18 cellular contexts compared by ENCODE assay signal in the genomic region with DNA sequence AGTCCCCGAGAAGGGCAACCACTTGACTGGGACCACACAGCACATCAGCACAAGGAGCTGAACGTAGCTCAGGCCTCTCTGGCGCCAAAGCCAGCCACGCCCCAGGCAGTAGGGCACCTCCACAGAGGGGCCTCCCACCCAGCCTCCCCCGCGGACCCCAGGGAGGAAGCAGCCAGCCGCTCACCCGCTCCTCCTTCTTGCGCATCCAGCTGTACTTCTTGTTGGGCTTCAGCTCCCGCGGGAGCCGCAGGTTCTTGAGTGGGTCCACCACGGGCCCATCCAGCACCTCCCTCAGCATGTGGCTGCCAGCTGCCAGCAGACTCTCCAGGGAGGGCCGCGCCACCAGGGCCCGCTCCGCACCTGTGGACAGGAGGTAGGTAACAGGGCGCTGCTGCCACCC.
A peak's percentile ranks its signal among the peaks of the same experiment; 100 is the strongest.
DNase-seq lines count a peak whose midpoint lies in the region; ATAC-seq, FAIRE-seq and TF ChIP-seq lines count a peak whose summit lies in the region.
"Had no signal": no experiment of that assay in that cellular context is flagged by ENCODE, and none has a peak within 500 bp of the region (broad histone marks: within the 10 kb centered on the region; RNA-seq: fewer than 3 reads in every experiment).

No MANE protein-coding gene starts in this region.

- POLR2A ChIA-PET in HepG2 (lab: Yijun Ruan, JAX), result no interaction called here
- POLR2A ChIA-PET in H1 (lab: Charles Lee; ENCODE audit: partially characterized antibody), result interaction anchor here (1.9 kb wide), 1 partner anchor 86 kb away, joined by 5 read pairs; no protein-coding TSS in a partner anchor

- H3K27ac ChIP-seq in HepG2 (ENCODE audit: extremely low read length, insufficient read depth, low read length) (no peak overlapping the region), right lobe of liver (no peak overlapping the region), H1 (ENCODE audit: low read depth, low read length) (no peak overlapping the region), osteoblast (ENCODE audit: low read depth, low read length) (no peak overlapping the region)
- H3K27ac ChIP-seq: KMS-11 had no signal

- H3K27me3 ChIP-seq in HepG2 (ENCODE audit: control insufficient read depth in 1 of 2, insufficient read depth in 2 of 2, low read length in 2 of 2), result no peaks in the 10 kb centered on the region
- H3K27me3 ChIP-seq in right lobe of liver, result no peaks in the 10 kb centered on the region
- H3K27me3 ChIP-seq in H1 (replicated peaks in 1 of 4; ENCODE audit: control insufficient read depth in 3 of 4, extremely low read depth in 1 of 4, insufficient read depth in 3 of 4, low read length in 3 of 4), result no peaks in the 10 kb centered on the region
- no peaks in the 10 kb centered on the region for H3K27me3 ChIP-seq in osteoblast (ENCODE audit: insufficient read depth, low read length)

- no peaks in the 10 kb centered on the region for H3K79me1 ChIP-seq in H1 (ENCODE audit: low read depth, low read length)

- no peak overlapping the region for H2BK5ac ChIP-seq in H1 (ENCODE audit: low read depth, low read length)

- H3K56ac ChIP-seq in H1 (replicated peaks; ENCODE audit: insufficient read length, low read depth, low read length), result no peak overlapping the region

- peaks cover 52 to 81% of the 10 kb centered on the region in 2 experiments for H3K36me3 ChIP-seq in HepG2 (replicated peaks in 1 of 2; ENCODE audit: control insufficient read depth in 1 of 2, insufficient read depth in 2 of 2, low read length in 2 of 2)
- peaks cover 10 to 53% (median 33%) of the 10 kb centered on the region in 4 donors for H3K36me3 ChIP-seq in right lobe of liver
- no peaks in the 10 kb centered on the region for H3K36me3 ChIP-seq in H1 (ENCODE audit: control insufficient read depth in 2 of 4, insufficient read depth in 4 of 4, low read length in 3 of 4)
- peaks cover 56% of the 10 kb centered on the region for H3K36me3 ChIP-seq in osteoblast (ENCODE audit: insufficient read depth, low read length)

- no peak overlapping the region for H4K91ac ChIP-seq in H1 (replicated peaks; ENCODE audit: insufficient read length, low read length)

- H3K9ac ChIP-seq in HepG2 (ENCODE audit: insufficient read depth, low read depth, low read length) (no peak overlapping the region), H1 (replicated peaks in 1 of 4; ENCODE audit: extremely low read depth in 1 of 4, low read depth in 3 of 4, low read length in 3 of 4) (no peak overlapping the region)
- H3K9ac ChIP-seq: KMS-11 had no signal

- no peak overlapping the region for H4K5ac ChIP-seq in H1 (ENCODE audit: insufficient read length, low read depth, low read length)

- DNase-seq in HepG2 (ENCODE audit: low spot score) (no peak), right lobe of liver (no peak), H1 (ENCODE audit: low read depth in 1 of 2, low spot score in 2 of 2) (no peak), osteoblast (ENCODE audit: insufficient read length, low spot score, missing footprints) (peak; percentile 50), T1000 (lab: John Stamatoyannopoulos, UW) (no peak), AML-193 (lab: John Stamatoyannopoulos, UW) (no peak)
- DNase-seq in stimulated activated CD4-positive, alpha-beta T cell treated with anti-CD3 and anti-CD28 coated beads, Interleukin-12 subunit alpha, Interleukin-12 subunit beta, amount 100 ng/mL, for 4 hours, result no peak
- DNase-seq: ACHN; CD8-positive, alpha-beta T cell; COR-L47; DMS153; DMS79 treated with DMSO at 0.1 percent for 48 hours; EL had no signal

- peak overlapping the region; percentile 57; the same call in 1 of the 2 replicates for H4K8ac ChIP-seq in H1 (ENCODE audit: extremely low read depth, insufficient read depth, low read length)

- no peak overlapping the region for H2AK5ac ChIP-seq in H1 (ENCODE audit: low read depth, low read length)

- H3K4me2 ChIP-seq in HepG2 (ENCODE audit: low read depth, low read length) (no peak overlapping the region), H1 (ENCODE audit: insufficient read depth in 1 of 2, low read depth in 2 of 2, low read length in 2 of 2) (no peak overlapping the region), osteoblast (ENCODE audit: insufficient read depth, low read length) (no peak overlapping the region)
- H3K4me2 ChIP-seq: KMS-11 had no signal

- no peak overlapping the region for H3K14ac ChIP-seq in H1 (ENCODE audit: insufficient read length)

- H3K23ac ChIP-seq in H1 (ENCODE audit: insufficient read length), result no peak overlapping the region

- no peak overlapping the region for H2BK120ac ChIP-seq in H1 (replicated peaks; ENCODE audit: low read depth, low read length)

- no peak overlapping the region for H3K4ac ChIP-seq in H1 (replicated peaks; ENCODE audit: insufficient read length, low read depth, low read length)

- TF ChIP-seq POLR2A in HepG2 (IDR thresholded peaks at IDR 0.05; ENCODE audit: insufficient read depth in 1 of 2, low read depth in 2 of 2, low read length in 2 of 2) (no peak), right lobe of liver (IDR thresholded peaks at IDR 0.05) (no peak), H1 (IDR thresholded peaks at IDR 0.05; ENCODE audit: control extremely low read depth in 1 of 2, low read depth in 2 of 2, low read length in 2 of 2) (no peak)

- 95% methylated on average over 4 of the region's 18 CpGs for WGBS in HepG2 (ENCODE audit: low lambda C conversion rate)
- 100% methylated on average over 4 of the region's 18 CpGs for WGBS in right lobe of liver (ENCODE audit: insufficient coverage, low coverage, low lambda C conversion rate, missing lambda C conversion rate)
- 89% methylated on average over 12 of the region's 18 CpGs; no CpG with 5 or more reads in 1 of the 2 experiments for WGBS in H1 (ENCODE audit: extremely low coverage in 1 of 2, insufficient coverage in 1 of 2, insufficient read length in 1 of 2, insufficient replicate concordance in 2 of 2, low coverage in 1 of 2, low lambda C conversion rate in 2 of 2, missing lambda C conversion rate in 1 of 2), 2 experiments

- BruUV-seq in HepG2 (replicated peaks; lab: Mats Ljungman, UMichigan), result no TSS peak

- CTCF ChIA-PET in HepG2 (lab: Yijun Ruan, JAX; ENCODE audit: low intra/inter-chr PET ratio, low total read pairs) (no interaction called here), H1 (lab: Charles Lee; ENCODE audit: partially characterized antibody) (interaction anchor here (0.6 to 7.2 kb wide), 7 partner anchors 8 to 322 kb away, joined by 3 to 73 read pairs (median 4); no protein-coding TSS in a partner anchor)

- no peak overlapping the region for H2BK15ac ChIP-seq in H1 (ENCODE audit: low read length)

- H2AFZ ChIP-seq in HepG2 (ENCODE audit: low read length) (no peak overlapping the region), H1 (ENCODE audit: low read length) (no peak overlapping the region), osteoblast (ENCODE audit: low read length) (no peak overlapping the region)

- TF ChIP-seq RAD21 in HepG2 (CRISPR knock-in tag; IDR thresholded peaks at IDR 0.05) (no peak), H1 (IDR thresholded peaks at IDR 0.05 in 1 of 2, conservative IDR thresholded peaks at IDR 0.05 in 1 of 2; ENCODE audit: low read depth in 2 of 2, low read length in 2 of 2) (no peak)

- no peak overlapping the region for H3K18ac ChIP-seq in H1 (ENCODE audit: extremely low read depth, low read length)

- H3K23me2 ChIP-seq in H1 (ENCODE audit: low read depth, low read length), result no peaks in the 10 kb centered on the region

- no peaks in the 10 kb centered on the region for H3K9me3 ChIP-seq in HepG2 (ENCODE audit: low read length)
- no peaks in the 10 kb centered on the region for H3K9me3 ChIP-seq in right lobe of liver
- H3K9me3 ChIP-seq in H1 (ENCODE audit: insufficient read depth in 2 of 2, low read depth in 1 of 2, low read length in 1 of 2), result no peaks in the 10 kb centered on the region
- no peaks in the 10 kb centered on the region for H3K9me3 ChIP-seq in osteoblast (ENCODE audit: low read depth, low read length)

- intact Hi-C loops in HepG2 (cut with micrococcal nuclease; ENCODE audit: unreplicated experiment) (no loop called here), right lobe of liver (cut with DNase I) (no loop called here)

- in situ Hi-C loops in HepG2 (cut with HindIII; ENCODE audit: extremely low pct_ligation_motif_present, low pct_unique_long_range_greater_than_20kb), result no loop called here

- H2BK12ac ChIP-seq in H1 (ENCODE audit: low read depth, low read length), result no peak overlapping the region

- H3K4me1 ChIP-seq in HepG2 (ENCODE audit: insufficient read depth, low read length) (no peaks in the 10 kb centered on the region), right lobe of liver (no peaks in the 10 kb centered on the region), H1 (replicated peaks in 1 of 4; ENCODE audit: control insufficient read depth in 3 of 4, insufficient read depth in 4 of 4, low read length in 3 of 4) (no peaks in the 10 kb centered on the region; a peak in 4 of 7 replicates), osteoblast (ENCODE audit: insufficient read depth, low read length) (peaks cover 5% of the 10 kb centered on the region)

- H3K79me2 ChIP-seq in HepG2 (ENCODE audit: insufficient read depth, low read length) (peaks cover 9% of the 10 kb centered on the region), H1 (ENCODE audit: control insufficient read depth in 1 of 2, insufficient read depth in 2 of 2, low read length in 2 of 2) (no peaks in the 10 kb centered on the region), osteoblast (ENCODE audit: insufficient read depth, low read length) (peaks cover 92% of the 10 kb centered on the region)

- no peak overlapping the region for H2BK20ac ChIP-seq in H1 (ENCODE audit: low read length)

- ATAC-seq in HepG2, result no peak
- ATAC-seq in right lobe of liver, result no peak
- ATAC-seq: CD8-positive, alpha-beta T cell had no signal

- FAIRE-seq in HepG2 (lab: Jason Lieb, UNC) (no peak), H1 (lab: Jason Lieb, UNC) (no peak)
- FAIRE-seq: D721Med, G401.6, GM12892, H54 had no signal

- TF ChIP-seq CTCF in HepG2 (CRISPR knock-in tag; IDR thresholded peaks at IDR 0.05) (no peak), right lobe of liver (IDR thresholded peaks at IDR 0.05) (no peak), H1 (IDR thresholded peaks at IDR 0.05; ENCODE audit: control extremely low read depth in 1 of 3, insufficient read depth in 1 of 3, low read depth in 1 of 3, low read length in 3 of 3) (no peak), osteoblast (IDR thresholded peaks at IDR 0.05; ENCODE audit: extremely low read depth, low read depth, low read length) (no peak)

- H3K4me3 ChIP-seq in HepG2 (replicated peaks in 1 of 3; ENCODE audit: insufficient read depth in 1 of 3, low read depth in 2 of 3, low read length in 3 of 3) (no peak overlapping the region), right lobe of liver (no peak overlapping the region), H1 (ENCODE audit: extremely low read depth in 1 of 4, insufficient read depth in 2 of 4, low read depth in 3 of 4, low read length in 4 of 4) (no peak overlapping the region), osteoblast (ENCODE audit: insufficient read depth, low read length) (no peak overlapping the region)

- TF ChIP-seq EP300 in HepG2 (IDR thresholded peaks at IDR 0.05; ENCODE audit: low read depth in 2 of 2, low read length in 2 of 2) (no peak), HepG2 (CRISPR knock-in tag; IDR thresholded peaks at IDR 0.05; ENCODE audit: borderline replicate concordance) (no peak), H1 (IDR thresholded peaks at IDR 0.05; ENCODE audit: borderline replicate concordance in 1 of 2, low read depth in 2 of 2, low read length in 2 of 2) (no peak)

- H4K20me1 ChIP-seq in HepG2 (ENCODE audit: insufficient read depth, low read length), result peaks cover 37% of the 10 kb centered on the region
- H4K20me1 ChIP-seq in H1 (replicated peaks in 1 of 2; ENCODE audit: control insufficient read depth in 1 of 2, insufficient read depth in 2 of 2, low read length in 2 of 2), result peaks cover 0 to 5% of the 10 kb centered on the region in 2 experiments
- H4K20me1 ChIP-seq in osteoblast (ENCODE audit: insufficient read depth, low read length), result peaks cover 59% of the 10 kb centered on the region
